Comparison of ENCODE assay signal across 18 cellular contexts in the genomic region with DNA sequence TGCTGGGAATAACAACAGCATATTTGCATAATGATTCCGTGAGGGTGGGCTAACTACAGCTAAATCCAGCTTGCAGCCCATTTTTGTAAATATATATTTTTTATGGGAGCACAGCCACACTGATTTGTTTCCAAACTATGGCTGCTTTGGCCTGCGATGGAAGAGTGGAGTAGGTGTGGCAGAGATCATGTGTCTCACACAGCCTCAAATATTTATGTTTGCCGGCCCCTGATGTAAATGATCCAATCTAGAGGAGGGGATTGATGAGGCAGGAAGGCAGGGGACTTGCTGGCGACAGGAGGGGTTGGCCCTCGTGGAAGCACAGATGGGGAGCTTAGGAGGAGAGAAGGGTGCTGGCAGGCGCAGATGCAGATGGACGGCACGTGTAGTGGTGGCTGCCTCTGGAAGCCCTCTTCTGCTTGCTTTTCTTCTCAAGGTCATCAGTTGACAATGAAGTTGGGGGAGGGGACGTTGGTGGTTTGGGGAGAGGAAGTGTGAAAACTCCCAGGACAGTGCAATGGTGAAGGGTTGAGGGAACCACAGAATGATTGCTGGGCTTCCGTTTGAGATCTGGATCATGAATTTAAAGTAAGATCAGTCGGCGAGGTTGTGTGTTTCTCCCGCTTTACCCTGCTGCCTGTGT. TPM values are rescaled to one million over a fixed set of nuclear protein-coding genes. Genes with fewer than 3 reads are reported as not detected.
DNase-seq lines count a peak whose midpoint lies in the region; ATAC-seq and TF ChIP-seq lines count a peak whose summit lies in the region.
"Had no signal": no experiment of that assay in that cellular context is flagged by ENCODE, and none has a peak within 500 bp of the region (broad histone marks: within the 10 kb centered on the region; RNA-seq: fewer than 3 reads in every experiment).

No MANE protein-coding gene starts in this region.

- no peaks in the 10 kb centered on the region for H3K9me3 ChIP-seq in DND-41 (ENCODE audit: insufficient read depth, low read length, severe bottlenecking)
- H3K9me3 ChIP-seq in aorta (ENCODE audit: control insufficient read depth, low read length), result no peaks in the 10 kb centered on the region
- H3K9me3 ChIP-seq: BE2C had no signal

- H3K4me1 ChIP-seq in DND-41 (ENCODE audit: insufficient read depth, low read length) (no peaks in the 10 kb centered on the region), aorta (ENCODE audit: control insufficient read depth in 1 of 2, insufficient read depth in 2 of 2, low read length in 2 of 2) (no peaks in the 10 kb centered on the region)
- H3K4me1 ChIP-seq: BE2C had no signal

- ATAC-seq in DND-41 (ENCODE audit: insufficient read depth, low read depth) (peak; percentile 42; the same call in 1 of the 3 replicates), GM21381 (IDR thresholded peaks at IDR 0.05; ENCODE audit: unreplicated experiment) (no peak), HG02571 (IDR thresholded peaks at IDR 0.05; ENCODE audit: unreplicated experiment) (no peak), aorta (ENCODE audit: low FRiP score) (no peak)
- ATAC-seq in stimulated activated naive CD8-positive, alpha-beta T cell treated with anti-CD3 and anti-CD28 coated beads, Interleukin-15, Interleukin-2, amounts not matched to agents 100 U/mL and 50 U/mL, for 24 hours, result no peak
- ATAC-seq: SK-N-SH treated with all-trans-retinoic acid at 6 μM for 48 hours had no signal

- no peak overlapping the region for H3K4me2 ChIP-seq in DND-41 (ENCODE audit: insufficient read depth, low read length)

- peak; percentile 30 for DNase-seq in DND-41
- peak; percentile 63 to 71 for DNase-seq in Kasumi-1 (lab: John Stamatoyannopoulos, UW)
- peak; percentile 87 for DNase-seq in SKM-1 (lab: John Stamatoyannopoulos, UW; ENCODE audit: unreplicated experiment)
- DNase-seq in left kidney (ENCODE audit: low read depth, low spot score), result peak; percentile 61
- no peak for DNase-seq in stimulated activated naive CD8-positive, alpha-beta T cell treated with anti-CD3 and anti-CD28 coated beads, Interleukin-15, Interleukin-2, amounts not matched to agents 100 U/mL and 50 U/mL, for 24 hours
- DNase-seq in aorta, result no peak
- DNase-seq: activated effector memory CD4-positive, alpha-beta T cell treated with anti-CD3 and anti-CD28 coated beads, Interleukin-2, amount 50 U/mL, for 16 hours; amygdala; BE2C; HCEC 1CT; NCI-H187; NCI-H510A; retina; stimulated activated CD4-positive, alpha-beta T cell treated with anti-CD3 and anti-CD28 coated beads, Interleukin-15, amount 100 ng/mL, for 24 hours had no signal

- 84 to 87% methylated on average over 13 of the region's 13 CpGs for WGBS in aorta, 2 donors

- no peaks in the 10 kb centered on the region for H3K36me3 ChIP-seq in DND-41 (ENCODE audit: insufficient read depth, low read length)
- no peaks in the 10 kb centered on the region for H3K36me3 ChIP-seq in aorta (ENCODE audit: control insufficient read depth in 1 of 2, insufficient read depth in 2 of 2, low read length in 1 of 2)
- H3K36me3 ChIP-seq: BE2C had no signal

- TF ChIP-seq CTCF in DND-41 (IDR thresholded peaks at IDR 0.05; ENCODE audit: borderline replicate concordance, extremely low read depth, low read length, poor library complexity, severe bottlenecking), result no peak

- no peaks in the 10 kb centered on the region for H4K20me1 ChIP-seq in DND-41 (ENCODE audit: insufficient read depth, low read length)

- no peaks in the 10 kb centered on the region for H3K79me2 ChIP-seq in DND-41 (ENCODE audit: insufficient read depth, low read length)

- H3K9ac ChIP-seq in DND-41 (ENCODE audit: low read depth, low read length), result no peak overlapping the region

- H3K27ac ChIP-seq in DND-41 (ENCODE audit: low read length), result no peak overlapping the region
- no peak overlapping the region for H3K27ac ChIP-seq in aorta (ENCODE audit: low read depth in 1 of 2, low read length in 2 of 2)
- H3K27ac ChIP-seq: VCaP had no signal

- intact Hi-C loops in aorta (cut with DNase I), result no loop called here

- H3K4me3 ChIP-seq in DND-41 (ENCODE audit: low read depth in 1 of 2, low read length in 2 of 2), result no peak overlapping the region
- H3K4me3 ChIP-seq in aorta (ENCODE audit: low read length in 2 of 2), result no peak overlapping the region

- H3K27me3 ChIP-seq in DND-41 (ENCODE audit: insufficient read depth, low read length, poor library complexity) (peaks cover 5% of the 10 kb centered on the region), aorta (ENCODE audit: control insufficient read depth in 1 of 2, insufficient read depth in 2 of 2, low read length in 1 of 2) (no peaks in the 10 kb centered on the region)
- H3K27me3 ChIP-seq: BE2C had no signal

- H2AFZ ChIP-seq in DND-41 (ENCODE audit: low read depth, low read length), result no peak overlapping the region

RNA-seq across cellular contexts. Expression of a gene that starts 15.4 kb away (rescaled TPM):
- total RNA-seq in aorta, result 10 to 100 TPM in 1 of 2 donors, 1 to 10 TPM in 1; 9.3 to 13.6 TPM
- 10 to 100 TPM in 1 of 2 donors, 1 to 10 TPM in 1; 3.5 to 32.8 TPM for polyA plus RNA-seq in aorta

Comparison
In these comparisons a context has a peak if more than half of its experiments do, and no peak if none do; other contexts are left out.
1. DNase-seq: peak in DND-41 (single experiment), Kasumi-1 (2 of 2), SKM-1 (single experiment) and left kidney (single experiment); none in stimulated activated naive CD8-positive, alpha-beta T cell treated with anti-CD3 and anti-CD28 coated beads, Interleukin-15, Interleukin-2, amounts not matched to agents 100 U/mL and 50 U/mL, for 24 hours (single experiment) and aorta (0 of 2).